ENCODE assay signal across 29 cellular contexts in the genomic region with DNA sequence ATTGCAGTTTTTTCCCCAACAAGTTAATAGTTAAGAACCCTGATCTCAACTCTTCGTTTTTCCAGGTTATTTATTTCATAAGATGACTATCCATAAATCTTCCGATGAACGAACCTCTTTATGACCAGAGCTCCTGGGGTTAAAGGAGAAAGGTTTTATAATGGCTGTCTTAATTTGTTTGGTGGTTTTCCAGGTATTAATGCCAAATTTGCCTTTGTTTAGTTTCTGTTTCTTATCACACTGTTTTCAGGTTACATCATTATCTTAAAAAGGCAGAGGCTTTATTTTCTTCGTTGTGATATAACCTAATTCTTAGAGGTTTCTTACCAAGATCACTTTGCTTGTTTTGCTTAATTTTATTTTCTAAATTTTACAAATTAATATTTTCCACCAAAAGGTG.
"Had no signal": no experiment of that assay in that cellular context is flagged by ENCODE, and none has a peak within 500 bp of the region (broad histone marks: within the 10 kb centered on the region; RNA-seq: fewer than 3 reads in every experiment).

No MANE protein-coding gene starts in this region.

- H3K27ac ChIP-seq: coronary artery, epithelial cell of prostate, foreskin keratinocyte, gastroesophageal sphincter, heart left ventricle, hepatocyte, left ventricle myocardium inferior, lower lobe of right lung, ovary, suprapubic skin, transverse colon, upper lobe of right lung, uterus had no signal

- H2AFZ ChIP-seq: hepatocyte had no signal

- H3K27me3 ChIP-seq: foreskin keratinocyte, gastroesophageal sphincter, heart left ventricle, hepatocyte, ovary, suprapubic skin, transverse colon, upper lobe of right lung, uterus had no signal

- H3K4me3 ChIP-seq: coronary artery, gastroesophageal sphincter, heart left ventricle, hepatocyte, left ventricle myocardium inferior, lower lobe of right lung, ovary, smooth muscle cell, suprapubic skin, transverse colon, upper lobe of right lung, uterus had no signal

- H3K27ac Mint-ChIP-seq: nephron progenitor cell had no signal

- DNase-seq: dermis blood vessel endothelial cell; effector memory CD4-positive, alpha-beta T cell; foreskin keratinocyte; heart left ventricle; left cardiac atrium; left ventricle myocardium inferior; lower lobe of right lung; naive thymus-derived CD8-positive, alpha-beta T cell; nephron progenitor cell; nucleus accumbens; ovary; stimulated activated CD4-positive, alpha-beta T cell treated with anti-CD3 and anti-CD28 coated beads, Interleukin-12 subunit alpha, Interleukin-12 subunit beta, amount 100 ng/mL, for 4 hours; stimulated activated CD4-positive, alpha-beta T cell treated with anti-CD3 and anti-CD28 coated beads, Interleukin-1b, Interleukin-23, amount 100 ng/mL, for 48 hours; stimulated activated CD4-positive, alpha-beta T cell treated with anti-CD3 and anti-CD28 coated beads, Interleukin-4, amount 100 ng/mL, for 1 hour; stimulated activated CD8-positive, alpha-beta memory T cell treated with anti-CD3 and anti-CD28 coated beads, Interleukin-4, amount 100 ng/mL, for 48 hours; stimulated activated naive CD4-positive, alpha-beta T cell; stimulated activated naive CD8-positive, alpha-beta T cell treated with anti-CD3 and anti-CD28 coated beads, Interleukin-15, amount 100 ng/mL, for 72 hours; transverse colon; upper lobe of right lung; uterus had no signal

- H3K9me3 Mint-ChIP-seq: stimulated activated naive CD8-positive, alpha-beta T cell treated with anti-CD3 and anti-CD28 coated beads, Interleukin-15, amount 100 ng/mL, for 72 hours had no signal

- H3K4me2 ChIP-seq: hepatocyte, smooth muscle cell had no signal

- H3K4me3 Mint-ChIP-seq: naive thymus-derived CD8-positive, alpha-beta T cell; nephron progenitor cell; stimulated activated naive CD8-positive, alpha-beta T cell treated with anti-CD3 and anti-CD28 coated beads, Interleukin-15, amount 100 ng/mL, for 72 hours had no signal

- H3K36me3 ChIP-seq: gastroesophageal sphincter, heart left ventricle, left ventricle myocardium inferior, lower lobe of right lung, ovary, suprapubic skin, transverse colon, upper lobe of right lung, uterus had no signal

- H3K4me1 ChIP-seq: foreskin keratinocyte had no signal

- H3K9me3 ChIP-seq: gastroesophageal sphincter, heart left ventricle, left ventricle myocardium inferior, lower lobe of right lung, ovary, suprapubic skin, transverse colon, upper lobe of right lung, uterus had no signal

- ATAC-seq: esophagus mucosa; foreskin keratinocyte; gastroesophageal sphincter; heart left ventricle; left cardiac atrium; lower lobe of right lung; naive thymus-derived CD8-positive, alpha-beta T cell; sciatic nerve; stimulated activated naive CD8-positive, alpha-beta T cell treated with anti-CD3 and anti-CD28 coated beads, Interleukin-15, amount 100 ng/mL, for 72 hours; upper lobe of right lung had no signal

- H3K27me3 Mint-ChIP-seq: naive thymus-derived CD8-positive, alpha-beta T cell; progenitor cell of endocrine pancreas; stimulated activated naive CD8-positive, alpha-beta T cell treated with anti-CD3 and anti-CD28 coated beads, Interleukin-15, amount 100 ng/mL, for 72 hours had no signal
